ENCODE assay signal across 8 cellular contexts in the genomic region with DNA sequence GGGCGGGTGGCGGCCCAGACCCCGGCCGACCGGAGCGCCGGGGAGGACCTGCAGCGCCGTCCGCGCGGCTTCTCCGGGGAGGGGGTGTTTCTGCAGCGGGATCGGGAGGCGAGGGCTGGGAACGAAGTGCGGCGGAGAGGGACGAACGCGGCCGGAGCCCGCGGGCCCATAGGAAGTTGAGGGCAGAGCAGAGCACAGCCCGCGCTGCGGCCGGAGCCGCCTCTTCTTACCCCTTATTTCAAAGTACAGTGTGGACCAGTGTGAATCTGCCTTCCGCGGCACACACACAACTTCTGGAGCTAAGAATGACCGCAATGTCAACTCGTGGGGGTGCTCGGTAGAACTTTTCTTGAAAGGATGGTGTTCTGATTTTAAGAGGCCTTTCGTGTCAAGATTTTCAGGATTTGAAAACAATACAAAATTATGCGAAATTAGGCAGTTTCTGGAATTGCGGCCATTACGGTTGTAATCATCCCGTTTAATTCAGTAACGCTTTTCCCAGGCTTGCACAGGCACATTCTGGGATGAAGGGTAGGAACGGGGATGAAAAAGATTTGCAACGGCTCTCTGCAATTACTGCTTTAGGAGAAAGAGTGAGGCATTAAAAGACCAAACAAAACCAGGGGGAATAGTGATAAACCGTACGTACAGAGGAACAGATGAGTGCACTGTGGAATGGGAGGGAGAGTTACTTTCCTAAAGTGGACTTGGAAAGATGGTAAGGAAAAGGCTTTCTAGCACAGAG. TPM values are rescaled to one million over a fixed set of nuclear protein-coding genes. Genes with fewer than 3 reads are reported as not detected.
DNase-seq lines count a peak whose midpoint lies in the region; ATAC-seq and TF ChIP-seq lines count a peak whose summit lies in the region.

No MANE protein-coding gene starts in this region.

- no peaks in the 10 kb centered on the region for H3K9me2 ChIP-seq in DOHH2 (replicated peaks; ENCODE audit: control insufficient read depth, low read length)

- intact Hi-C loops in right cardiac atrium (cut with DNase I) = no loop called here

- H3K4me2 ChIP-seq in DOHH2 (ENCODE audit: low read length) = peak overlapping the region; percentile 85

- H3K27me3 ChIP-seq in DOHH2 (ENCODE audit: control insufficient read depth, low read length) (no peaks in the 10 kb centered on the region), SJSA1 (replicated peaks) (no peaks in the 10 kb centered on the region), right cardiac atrium (ENCODE audit: control insufficient read depth, insufficient read depth) (no peaks in the 10 kb centered on the region)

- no peaks in the 10 kb centered on the region; the same call in 1 of the 2 replicates for H3K36me3 ChIP-seq in DOHH2 (ENCODE audit: control insufficient read depth, low read length)
- no peaks in the 10 kb centered on the region for H3K36me3 ChIP-seq in SJSA1

- no peaks in the 10 kb centered on the region for H4K20me1 ChIP-seq in DOHH2 (ENCODE audit: control insufficient read depth, insufficient read depth, low read depth, low read length)

- under 1% methylated on average over 45 of the region's 45 CpGs for WGBS in right cardiac atrium

- H3K4me1 ChIP-seq in DOHH2 (ENCODE audit: control insufficient read depth, low read length) = peaks cover 40% of the 10 kb centered on the region
- peaks cover 16% of the 10 kb centered on the region for H3K4me1 ChIP-seq in SJSA1 (replicated peaks)
- H3K4me1 ChIP-seq in right cardiac atrium (ENCODE audit: control insufficient read depth, insufficient read depth, low read length) = no peaks in the 10 kb centered on the region

- ATAC-seq in GM21360 (IDR thresholded peaks at IDR 0.05; ENCODE audit: unreplicated experiment) = peak; percentile 25
- peak; percentile 25 to 37 for ATAC-seq in right cardiac atrium

- peaks cover 52% of the 10 kb centered on the region for H3K79me2 ChIP-seq in DOHH2 (ENCODE audit: control insufficient read depth, low read length)

- no peaks in the 10 kb centered on the region for H3F3A ChIP-seq in DOHH2 (ENCODE audit: control insufficient read depth, insufficient read depth)

- H3K27ac ChIP-seq in DOHH2 (ENCODE audit: low read depth, low read length) (peak overlapping the region; percentile 88), SJSA1 (peak overlapping the region; percentile 73), right cardiac atrium (ENCODE audit: low read length) (peak overlapping the region; percentile 97)

- TF ChIP-seq CTCF in DOHH2 (IDR thresholded peaks at IDR 0.05; ENCODE audit: low read depth, low read length, poor library complexity, severe bottlenecking) = no peak

- no peaks in the 10 kb centered on the region for H3K9me3 ChIP-seq in DOHH2 (ENCODE audit: control insufficient read depth, insufficient read depth, low read length)
- no peaks in the 10 kb centered on the region for H3K9me3 ChIP-seq in SJSA1 (replicated peaks)
- H3K9me3 ChIP-seq in right cardiac atrium (ENCODE audit: control insufficient read depth, low read length) = no peaks in the 10 kb centered on the region

- DNase-seq in HS-27A (ENCODE audit: low read depth) (peak; percentile 29), SJSA1 (ENCODE audit: low read depth in 1 of 2, low spot score in 2 of 2) (peak; percentile 60 to 61), anterior cingulate cortex (lab: John Stamatoyannopoulos, UW) (peak in 51 of 58 donors; percentile 2 to 76 (median 47)), right cardiac atrium (peak; percentile 72 to 87 (median 86)), putamen (ENCODE audit: low spot score) (peak; percentile 44), DMS114 treated with DMSO at 0.1 percent for 48 hours (lab: John Stamatoyannopoulos, UW; ENCODE audit: unreplicated experiment) (no peak)

- peak overlapping the region; percentile 81 for H3K4me3 ChIP-seq in DOHH2 (ENCODE audit: low read length)
- peak overlapping the region; percentile 77 for H3K4me3 ChIP-seq in SJSA1
- peak overlapping the region; percentile 93 for H3K4me3 ChIP-seq in right cardiac atrium (ENCODE audit: low read length)

RNA-seq across cellular contexts. Expression of a gene that starts 0.8 kb away (rescaled TPM):
- total RNA-seq in SJSA1 (2014; rRNA removed; shearing (Covaris generic)) = 7.0 and 10.7 TPM in 2 replicates
- total RNA-seq in right cardiac atrium = 10 to 100 TPM; 40.8 to 59.0 (median 51.5) TPM
- 14.8 TPM for polyA plus RNA-seq in right cardiac atrium
